25 cellular contexts compared by ENCODE assay signal in the genomic region with DNA sequence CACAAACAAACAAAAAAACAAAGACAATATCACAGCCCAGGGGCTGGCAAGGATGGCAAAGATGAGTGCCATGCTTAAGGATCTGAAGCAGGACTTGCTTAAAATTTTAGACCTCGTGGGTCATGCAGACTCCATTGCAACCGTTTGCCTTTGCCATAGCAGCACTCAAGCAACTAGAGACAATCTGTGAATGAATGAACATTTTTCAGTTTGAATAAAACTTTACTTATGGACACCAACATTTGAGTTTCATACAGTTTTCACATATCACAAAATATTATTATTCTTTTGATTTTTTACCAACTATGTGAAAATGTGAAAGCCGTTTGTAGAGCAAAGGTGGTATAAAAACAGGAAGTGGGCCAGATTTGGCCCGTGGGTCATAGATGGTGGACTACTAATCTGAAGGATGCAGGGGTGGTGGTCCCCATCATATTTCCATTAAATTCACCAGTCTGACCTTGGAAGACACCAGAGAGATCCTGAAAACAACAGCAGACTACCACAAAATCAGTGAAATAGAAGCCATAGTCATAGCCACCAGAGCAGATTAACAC. TPM values are rescaled to one million over a fixed set of nuclear protein-coding genes. Genes with fewer than 3 reads are reported as not detected.
"Had no signal": no experiment of that assay in that cellular context is flagged by ENCODE, and none has a peak within 500 bp of the region (broad histone marks: within the 10 kb centered on the region; RNA-seq: fewer than 3 reads in every experiment).

No MANE protein-coding gene starts in this region.

- H3K9me3 Mint-ChIP-seq: activated B cell treated with CpG ODN at 0.5 μM for 24 hours; activated T-cell treated with anti-CD3 and anti-CD28 coated beads, Interleukin-2, amount 50 U/mL, for 4 hours had no signal

- H3K4me3 Mint-ChIP-seq: activated B cell treated with CpG ODN at 0.5 μM for 24 hours; activated CD4-positive, alpha-beta memory T cell treated with anti-CD3 and anti-CD28 coated beads, Interleukin-2, amount 10 ng/mL, durations not matched to agents 7 days and 5 days; activated T-cell treated with anti-CD3 and anti-CD28 coated beads, Interleukin-2, amount 50 U/mL, for 4 hours; T-helper 1 cell treated with Interleukin-12 subunit alpha and Interleukin-12 subunit beta and Interleukin-4 antibody, amounts not matched to agents 30 μg/mL and 1 μg/mL, for 36 hours had no signal

- H3K9me3 ChIP-seq: adrenal gland, colonic mucosa, SJSA1 had no signal

- H3K36me3 ChIP-seq: adrenal gland, colonic mucosa, SJSA1 had no signal

- H3K27me3 Mint-ChIP-seq: activated B cell treated with CpG ODN at 0.5 μM for 24 hours; activated CD4-positive, alpha-beta memory T cell treated with anti-CD3 and anti-CD28 coated beads, Interleukin-2, amount 10 ng/mL, durations not matched to agents 7 days and 5 days had no signal

- H3K27ac Mint-ChIP-seq: activated B cell treated with CpG ODN at 0.5 μM for 24 hours; activated CD4-positive, alpha-beta memory T cell treated with anti-CD3 and anti-CD28 coated beads, Interleukin-2, amount 10 ng/mL, durations not matched to agents 7 days and 5 days; T-helper 1 cell treated with Interleukin-12 subunit alpha and Interleukin-12 subunit beta and Interleukin-4 antibody, amounts not matched to agents 30 μg/mL and 1 μg/mL, for 36 hours had no signal

- H3K27ac ChIP-seq: adrenal gland, colonic mucosa, SJSA1 had no signal

- ATAC-seq: activated T-cell treated with anti-CD3 and anti-CD28 coated beads, Interleukin-2, amount 50 U/mL, for 4 hours; PC-3; SK-N-SH treated with all-trans-retinoic acid at 6 μM for 48 hours had no signal

- DNase-seq: activated B cell treated with CpG ODN at 0.5 μM for 24 hours; activated CD4-positive, alpha-beta memory T cell treated with anti-CD3 and anti-CD28 coated beads, Interleukin-2, amount 10 ng/mL, durations not matched to agents 7 days and 5 days; activated CD4-positive, alpha-beta T cell treated with anti-CD3 and anti-CD28 coated beads, Interleukin-2, amount 50 U/mL, for 1 hour; activated gamma-delta T cell treated with Interleukin-2 at 50 U/mL for 16 hours; activated naive CD4-positive, alpha-beta T cell treated with anti-CD3 and anti-CD28 coated beads, Interleukin-2, amount 50 U/mL, for 16 hours; activated T-cell treated with anti-CD3 and anti-CD28 coated beads, Interleukin-2, amount 50 U/mL, for 4 hours; adrenal gland; anterior cingulate cortex; colonic mucosa; Karpas-422; MM.1S; NCI-H1105; NCI-H1436 treated with DMSO at 0.1 percent for 48 hours; NCI-H187; NCI-H2081; NCI-H510A treated with DMSO at 0.1 percent for 48 hours; NCI-H69; NK-92 treated with Interleukin-12 subunit alpha and Interleukin-12 subunit beta, amount 100 ng/mL, for 24 hours; PC-3; SHP77; T1000 had no signal

- H3K27me3 ChIP-seq: adrenal gland, colonic mucosa had no signal

- H3K4me3 ChIP-seq: adrenal gland, colonic mucosa, SJSA1 had no signal

RNA-seq across cellular contexts. Expression of gene IL2RA, which starts 18.3 kb away (rescaled TPM):
- total RNA-seq: cerebellum, PC-3, SJSA1 had no signal
